ENCODE assay signal across 1 cellular context in the genomic region with DNA sequence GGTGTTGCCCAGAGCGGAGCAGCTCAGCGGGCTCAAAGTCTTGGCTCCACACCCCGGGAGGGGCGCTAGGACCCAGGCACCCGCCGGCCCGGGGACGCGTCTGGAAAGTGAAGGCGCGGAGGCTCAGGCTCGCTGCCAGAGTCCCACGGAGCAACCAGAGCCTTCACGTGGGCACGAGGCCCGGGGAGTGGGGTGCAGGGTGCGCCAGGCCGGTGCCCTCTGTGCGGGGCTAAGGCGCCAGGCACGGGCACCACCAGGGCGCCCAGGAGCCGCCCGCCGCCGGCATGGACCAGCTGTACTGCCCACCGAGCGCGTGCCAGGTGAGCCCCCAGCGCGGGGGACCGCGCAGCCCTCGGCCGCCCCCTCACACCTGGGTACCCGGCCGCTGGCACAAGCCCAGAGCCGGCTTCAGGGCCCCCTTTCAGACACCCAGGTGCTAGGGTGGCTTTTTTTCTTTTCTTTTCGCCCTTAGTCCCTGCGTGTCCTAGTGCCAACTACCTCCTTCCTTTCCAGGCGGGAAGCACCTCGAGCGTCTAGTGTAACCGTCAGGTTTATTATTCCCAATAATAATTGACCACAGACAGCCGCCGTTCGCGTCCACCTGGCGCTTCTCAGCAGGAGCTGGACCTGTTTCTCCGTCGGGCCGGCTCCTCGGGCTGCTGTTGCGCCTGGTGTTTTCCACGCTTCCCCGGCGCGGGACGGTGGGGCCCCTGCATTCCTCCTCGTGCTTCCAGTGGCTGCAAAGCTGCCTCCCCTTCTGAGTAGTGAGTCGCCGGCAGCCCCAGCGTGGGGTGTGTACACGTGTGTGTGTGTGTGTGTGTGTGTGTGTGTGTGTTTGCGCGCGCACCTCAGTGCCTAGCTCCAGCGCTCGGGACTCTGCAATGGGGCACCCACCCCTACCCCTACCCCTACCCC.
TF ChIP-seq lines count a peak whose summit lies in the region.

No MANE protein-coding gene starts in this region.

TF ChIP-seq in GM23338, 12 proteins besides CTCF, POLR2A, EP300 and RAD21 (continued from another document):
- TF ChIP-seq, protein P1, sequence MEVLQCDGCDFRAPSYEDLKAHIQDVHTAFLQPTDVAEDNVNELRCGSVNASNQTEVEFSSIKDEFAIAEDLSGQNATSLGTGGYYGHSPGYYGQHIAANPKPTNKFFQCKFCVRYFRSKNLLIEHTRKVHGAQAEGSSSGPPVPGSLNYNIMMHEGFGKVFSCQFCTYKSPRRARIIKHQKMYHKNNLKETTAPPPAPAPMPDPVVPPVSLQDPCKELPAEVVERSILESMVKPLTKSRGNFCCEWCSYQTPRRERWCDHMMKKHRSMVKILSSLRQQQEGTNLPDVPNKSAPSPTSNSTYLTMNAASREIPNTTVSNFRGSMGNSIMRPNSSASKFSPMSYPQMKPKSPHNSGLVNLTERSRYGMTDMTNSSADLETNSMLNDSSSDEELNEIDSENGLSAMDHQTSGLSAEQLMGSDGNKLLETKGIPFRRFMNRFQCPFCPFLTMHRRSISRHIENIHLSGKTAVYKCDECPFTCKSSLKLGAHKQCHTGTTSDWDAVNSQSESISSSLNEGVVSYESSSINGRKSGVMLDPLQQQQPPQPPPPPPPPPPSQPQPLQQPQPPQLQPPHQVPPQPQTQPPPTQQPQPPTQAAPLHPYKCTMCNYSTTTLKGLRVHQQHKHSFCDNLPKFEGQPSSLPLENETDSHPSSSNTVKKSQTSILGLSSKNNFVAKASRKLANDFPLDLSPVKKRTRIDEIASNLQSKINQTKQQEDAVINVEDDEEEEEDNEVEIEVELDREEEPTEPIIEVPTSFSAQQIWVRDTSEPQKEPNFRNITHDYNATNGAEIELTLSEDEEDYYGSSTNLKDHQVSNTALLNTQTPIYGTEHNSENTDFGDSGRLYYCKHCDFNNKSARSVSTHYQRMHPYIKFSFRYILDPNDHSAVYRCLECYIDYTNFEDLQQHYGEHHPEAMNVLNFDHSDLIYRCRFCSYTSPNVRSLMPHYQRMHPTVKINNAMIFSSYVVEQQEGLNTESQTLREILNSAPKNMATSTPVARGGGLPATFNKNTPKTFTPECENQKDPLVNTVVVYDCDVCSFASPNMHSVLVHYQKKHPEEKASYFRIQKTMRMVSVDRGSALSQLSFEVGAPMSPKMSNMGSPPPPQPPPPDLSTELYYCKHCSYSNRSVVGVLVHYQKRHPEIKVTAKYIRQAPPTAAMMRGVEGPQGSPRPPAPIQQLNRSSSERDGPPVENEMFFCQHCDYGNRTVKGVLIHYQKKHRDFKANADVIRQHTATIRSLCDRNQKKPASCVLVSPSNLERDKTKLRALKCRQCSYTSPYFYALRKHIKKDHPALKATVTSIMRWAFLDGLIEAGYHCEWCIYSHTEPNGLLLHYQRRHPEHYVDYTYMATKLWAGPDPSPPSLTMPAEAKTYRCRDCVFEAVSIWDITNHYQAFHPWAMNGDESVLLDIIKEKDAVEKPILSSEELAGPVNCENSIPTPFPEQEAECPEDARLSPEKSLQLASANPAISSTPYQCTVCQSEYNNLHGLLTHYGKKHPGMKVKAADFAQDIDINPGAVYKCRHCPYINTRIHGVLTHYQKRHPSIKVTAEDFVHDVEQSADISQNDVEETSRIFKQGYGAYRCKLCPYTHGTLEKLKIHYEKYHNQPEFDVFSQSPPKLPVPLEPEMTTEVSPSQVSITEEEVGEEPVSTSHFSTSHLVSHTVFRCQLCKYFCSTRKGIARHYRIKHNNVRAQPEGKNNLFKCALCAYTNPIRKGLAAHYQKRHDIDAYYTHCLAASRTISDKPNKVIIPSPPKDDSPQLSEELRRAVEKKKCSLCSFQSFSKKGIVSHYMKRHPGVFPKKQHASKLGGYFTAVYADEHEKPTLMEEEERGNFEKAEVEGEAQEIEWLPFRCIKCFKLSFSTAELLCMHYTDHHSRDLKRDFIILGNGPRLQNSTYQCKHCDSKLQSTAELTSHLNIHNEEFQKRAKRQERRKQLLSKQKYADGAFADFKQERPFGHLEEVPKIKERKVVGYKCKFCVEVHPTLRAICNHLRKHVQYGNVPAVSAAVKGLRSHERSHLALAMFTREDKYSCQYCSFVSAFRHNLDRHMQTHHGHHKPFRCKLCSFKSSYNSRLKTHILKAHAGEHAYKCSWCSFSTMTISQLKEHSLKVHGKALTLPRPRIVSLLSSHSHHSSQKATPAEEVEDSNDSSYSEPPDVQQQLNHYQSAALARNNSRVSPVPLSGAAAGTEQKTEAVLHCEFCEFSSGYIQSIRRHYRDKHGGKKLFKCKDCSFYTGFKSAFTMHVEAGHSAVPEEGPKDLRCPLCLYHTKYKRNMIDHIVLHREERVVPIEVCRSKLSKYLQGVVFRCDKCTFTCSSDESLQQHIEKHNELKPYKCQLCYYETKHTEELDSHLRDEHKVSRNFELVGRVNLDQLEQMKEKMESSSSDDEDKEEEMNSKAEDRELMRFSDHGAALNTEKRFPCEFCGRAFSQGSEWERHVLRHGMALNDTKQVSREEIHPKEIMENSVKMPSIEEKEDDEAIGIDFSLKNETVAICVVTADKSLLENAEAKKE (CRISPR knock-in tag; IDR thresholded peaks at IDR 0.05), result no peak
- TF ChIP-seq EZH2phosphoT487 (IDR thresholded peaks at IDR 0.05; ENCODE audit: unreplicated experiment) (no peak), ZNF114 (CRISPR knock-in tag; IDR thresholded peaks at IDR 0.05) (no peak), ZNF331 (CRISPR knock-in tag; IDR thresholded peaks at IDR 0.05; ENCODE audit: low read depth) (no peak), EZH2 (IDR thresholded peaks at IDR 0.05; ENCODE audit: low read depth, unreplicated experiment) (peak; percentile 71)
- TF ChIP-seq, protein P2, sequence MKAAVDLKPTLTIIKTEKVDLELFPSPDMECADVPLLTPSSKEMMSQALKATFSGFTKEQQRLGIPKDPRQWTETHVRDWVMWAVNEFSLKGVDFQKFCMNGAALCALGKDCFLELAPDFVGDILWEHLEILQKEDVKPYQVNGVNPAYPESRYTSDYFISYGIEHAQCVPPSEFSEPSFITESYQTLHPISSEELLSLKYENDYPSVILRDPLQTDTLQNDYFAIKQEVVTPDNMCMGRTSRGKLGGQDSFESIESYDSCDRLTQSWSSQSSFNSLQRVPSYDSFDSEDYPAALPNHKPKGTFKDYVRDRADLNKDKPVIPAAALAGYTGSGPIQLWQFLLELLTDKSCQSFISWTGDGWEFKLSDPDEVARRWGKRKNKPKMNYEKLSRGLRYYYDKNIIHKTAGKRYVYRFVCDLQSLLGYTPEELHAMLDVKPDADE (IDR thresholded peaks at IDR 0.05), result no peak
